1 cellular context compared by ENCODE assay signal in genomic region chr18:35730738-35731370, GRCh38.
A peak's percentile ranks its signal among the peaks of the same experiment; 100 is the strongest.
TF ChIP-seq lines count a peak whose summit lies in the region.

No MANE protein-coding gene starts in this region.

TF ChIP-seq in K562, 482 proteins besides CTCF, POLR2A, EP300 and RAD21 (continued from another document and continues in another):
- no peak for TF ChIP-seq ZMIZ1 (IDR thresholded peaks at IDR 0.05; ENCODE audit: low read depth in 2 of 2, low read length in 2 of 2)
- TF ChIP-seq HDAC2 (IDR thresholded peaks at IDR 0.05), result 0 out of 2 replicates have a peak, but pooled peaks have one; percentile 27
- no peak for TF ChIP-seq MYNN (IDR thresholded peaks at IDR 0.05)
- no peak for TF ChIP-seq MYNN (CRISPR knock-in tag; IDR thresholded peaks at IDR 0.05)
- TF ChIP-seq CUX1 (CRISPR knock-in tag; IDR thresholded peaks at IDR 0.05), result peak; percentile 90
- no peak for TF ChIP-seq ZNF384 (IDR thresholded peaks at IDR 0.05; ENCODE audit: low read depth, low read length)
- TF ChIP-seq CHD2 (IDR thresholded peaks at IDR 0.05; ENCODE audit: low read depth, low read length), result no peak
- TF ChIP-seq CREBBP (IDR thresholded peaks at IDR 0.05; ENCODE audit: low read depth, low read length), result no peak
- no peak for TF ChIP-seq AFF4 (CRISPR knock-in tag; IDR thresholded peaks at IDR 0.05)
- TF ChIP-seq SREBF1 (IDR thresholded peaks at IDR 0.05; ENCODE audit: borderline replicate concordance, low read depth, low read length), result no peak
- no peak for TF ChIP-seq PCBP1 (IDR thresholded peaks at IDR 0.05; ENCODE audit: low read depth, low read length, poor library complexity, severe bottlenecking)
- peak; percentile 67 for TF ChIP-seq RBBP5 (IDR thresholded peaks at IDR 0.05; ENCODE audit: borderline replicate concordance, insufficient read depth, low read length, poor library complexity, severe bottlenecking)
- no peak for TF ChIP-seq HLTF (IDR thresholded peaks at IDR 0.05)
- no peak for TF ChIP-seq MTF1 (CRISPR knock-in tag; IDR thresholded peaks at IDR 0.05; ENCODE audit: borderline replicate concordance)
- no peak for TF ChIP-seq SETDB1 (IDR thresholded peaks at IDR 0.05; ENCODE audit: low read length)
- TF ChIP-seq ZNF644 (tag; IDR thresholded peaks at IDR 0.05; ENCODE audit: low read depth), result 0 out of 2 replicates have a peak, but pooled peaks have one; percentile 37
- TF ChIP-seq ZNF766 (CRISPR knock-in tag; conservative IDR thresholded peaks at IDR 0.05), result peak; percentile 83
- peak; percentile 83 for TF ChIP-seq NFIC (IDR thresholded peaks at IDR 0.05)
- no peak for TF ChIP-seq NCOA2 (IDR thresholded peaks at IDR 0.05; ENCODE audit: partially characterized antibody in 2 of 2)
- TF ChIP-seq E2F8 (IDR thresholded peaks at IDR 0.05; ENCODE audit: low read depth, partially characterized antibody), result no peak
- TF ChIP-seq ZKSCAN8 (CRISPR knock-in tag; IDR thresholded peaks at IDR 0.05), result peak; percentile 73; the same call in 1 of the 2 replicates
- no peak for TF ChIP-seq HMG20B (CRISPR knock-in tag; IDR thresholded peaks at IDR 0.05)
- TF ChIP-seq ZKSCAN3 (CRISPR knock-in tag; IDR thresholded peaks at IDR 0.05), result no peak
- no peak for TF ChIP-seq DEAF1 (CRISPR knock-in tag; IDR thresholded peaks at IDR 0.05)
- TF ChIP-seq TEAD1 (CRISPR knock-in tag; IDR thresholded peaks at IDR 0.05), result peak in 1 of 2 experiments; percentile 80; a peak in 1 of 4 replicates
- TF ChIP-seq BHLHE40 (IDR thresholded peaks at IDR 0.05; ENCODE audit: low read length), result no peak
- TF ChIP-seq EZH2 (IDR thresholded peaks at IDR 0.05; ENCODE audit: borderline replicate concordance, low read depth, low read length), result no peak
- TF ChIP-seq ZNF740 (CRISPR knock-in tag; IDR thresholded peaks at IDR 0.05), result no peak
- peak in 1 of 2 experiments; percentile 75; a peak in 1 of 4 replicates for TF ChIP-seq ZNF740 (tag; IDR thresholded peaks at IDR 0.05)
- no peak for TF ChIP-seq DIDO1 (tag; IDR thresholded peaks at IDR 0.05; ENCODE audit: low read depth)
- no peak for TF ChIP-seq THRB (CRISPR knock-in tag; conservative IDR thresholded peaks at IDR 0.05)
- no peak for TF ChIP-seq JUND (IDR thresholded peaks at IDR 0.05; ENCODE audit: borderline replicate concordance, low read depth, low read length)
- peak; percentile 75; the same call in 2 of the 3 replicates for TF ChIP-seq JUND (tag; IDR thresholded peaks at IDR 0.05; ENCODE audit: borderline replicate concordance, low read depth, low read length)
- 0 out of 4 replicates have a peak, but pooled peaks of 1 of the 2 experiments have one; percentile 9 for TF ChIP-seq RCOR1 (IDR thresholded peaks at IDR 0.05; ENCODE audit: borderline replicate concordance in 1 of 2, low read depth in 2 of 2, low read length in 2 of 2)
- no peak for TF ChIP-seq SMARCE1 (IDR thresholded peaks at IDR 0.05)
- peak; percentile 28; the same call in 1 of the 2 replicates for TF ChIP-seq MECOM (CRISPR knock-in tag; IDR thresholded peaks at IDR 0.05)
- no peak for TF ChIP-seq TCF7 (IDR thresholded peaks at IDR 0.05; ENCODE audit: borderline replicate concordance)
- no peak for TF ChIP-seq ZFPM2 (CRISPR knock-in tag; IDR thresholded peaks at IDR 0.05)
- no peak for TF ChIP-seq IFI16 (CRISPR knock-in tag; IDR thresholded peaks at IDR 0.05)
- no peak for TF ChIP-seq HOMEZ (CRISPR knock-in tag; IDR thresholded peaks at IDR 0.05)
